Comparison of ENCODE assay signal across 8 cellular contexts in genomic region chr11:65474851-65475250, GRCh38. TPM values are rescaled to one million over a fixed set of nuclear protein-coding genes. Genes with fewer than 3 reads are reported as not detected.
DNase-seq lines count a peak whose midpoint lies in the region; ATAC-seq and TF ChIP-seq lines count a peak whose summit lies in the region.
"Not testable (repeated sequence)": the region's sequence is repeated elsewhere in the genome, so short reads cannot be mapped to it uniquely, and the experiment has no call there.

No MANE protein-coding gene starts in this region.

- ATAC-seq in CD4-positive, alpha-beta T cell (ENCODE audit: poor library complexity); T-cell (replicated peaks in 1 of 4): not testable (repeated sequence)
- ATAC-seq in left colon: peak; percentile 17

- not testable (repeated sequence) for TF ChIP-seq EP300 in transverse colon (IDR thresholded peaks at IDR 0.05; ENCODE audit: low read depth)

- H3K27me3 Mint-ChIP-seq in CD4-positive, alpha-beta T cell; T-cell; activated T-helper 2 cell treated with anti-CD3 and anti-CD28 coated beads, Interferon-gamma antibody, Interleukin-2, Interleukin-4, amounts not matched to agents 10 μg/mL and 5 μg/mL and 100 μg/mL, durations not matched to agents 14 hours and 24 hours and 36 hours (ENCODE audit: low read depth); osteocyte (ENCODE audit: unreplicated experiment): not testable (repeated sequence)

- H3K4me3 ChIP-seq in esophagus (ENCODE audit: low read depth in 1 of 2, low read length in 2 of 2); transverse colon: not testable (repeated sequence)

- peak overlapping the region; percentile 83 for H3K4me3 Mint-ChIP-seq in CD4-positive, alpha-beta T cell
- H3K4me3 Mint-ChIP-seq in T-cell: peak overlapping the region in 1 of 3 donors; percentile 28
- H3K4me3 Mint-ChIP-seq in activated T-helper 2 cell treated with anti-CD3 and anti-CD28 coated beads, Interferon-gamma antibody, Interleukin-2, Interleukin-4, amounts not matched to agents 10 μg/mL and 5 μg/mL and 100 μg/mL, durations not matched to agents 14 hours and 24 hours and 36 hours (ENCODE audit: low read depth): peak overlapping the region; percentile 39
- H3K4me3 Mint-ChIP-seq in osteocyte (ENCODE audit: unreplicated experiment): not testable (repeated sequence)

- H3K36me3 Mint-ChIP-seq in CD4-positive, alpha-beta T cell (ENCODE audit: low read depth); T-cell; activated T-helper 2 cell treated with anti-CD3 and anti-CD28 coated beads, Interferon-gamma antibody, Interleukin-2, Interleukin-4, amounts not matched to agents 10 μg/mL and 5 μg/mL and 100 μg/mL, durations not matched to agents 14 hours and 24 hours and 36 hours (ENCODE audit: low read depth); osteocyte (ENCODE audit: unreplicated experiment): not testable (repeated sequence)

- WGBS in esophagus, 2 donors: 70 to 82% methylated on average over 3 of the region's 3 CpGs
- 79 to 80% methylated on average over 1 to 3 of the region's 3 CpGs for WGBS in transverse colon (ENCODE audit: low coverage in 1 of 2), 2 donors

- TF ChIP-seq CTCF in CD4-positive, alpha-beta T cell (IDR thresholded peaks at IDR 0.05); osteocyte (IDR thresholded peaks at IDR 0.05); transverse colon (IDR thresholded peaks at IDR 0.05): not testable (repeated sequence)

- H3K4me1 ChIP-seq in esophagus (ENCODE audit: control insufficient read depth in 2 of 2, insufficient read depth in 2 of 2, low read length in 1 of 2): peaks cover 0 to 20% of the 10 kb centered on the region in 2 donors
- H3K4me1 ChIP-seq in transverse colon: peaks cover 38 to 72% (median 60%) of the 10 kb centered on the region in 4 donors

- H3K27ac ChIP-seq in CD4-positive, alpha-beta T cell (ENCODE audit: low read depth, low read length): peak overlapping the region; percentile 1
- H3K27ac ChIP-seq in esophagus (ENCODE audit: low read depth in 2 of 2, low read length in 1 of 2) (peak overlapping the region; percentile 61 to 69), transverse colon (peak overlapping the region; percentile 96 to 100 (median 98))

- H3K27ac Mint-ChIP-seq in CD4-positive, alpha-beta T cell: peak overlapping the region; percentile 99
- H3K27ac Mint-ChIP-seq in T-cell (peak overlapping the region; percentile 43 to 58), osteocyte (ENCODE audit: unreplicated experiment) (peak overlapping the region; percentile 38)
- peak overlapping the region; percentile 55 for H3K27ac Mint-ChIP-seq in activated T-helper 2 cell treated with anti-CD3 and anti-CD28 coated beads, Interferon-gamma antibody, Interleukin-2, Interleukin-4, amounts not matched to agents 10 μg/mL and 5 μg/mL and 100 μg/mL, durations not matched to agents 14 hours and 24 hours and 36 hours

- H3K36me3 ChIP-seq in esophagus (ENCODE audit: control insufficient read depth in 2 of 2, insufficient read depth in 2 of 2, low read length in 1 of 2); transverse colon: not testable (repeated sequence)

- not testable (repeated sequence) for DNase-seq in CD4-positive, alpha-beta T cell; T-cell; activated T-helper 2 cell treated with anti-CD3 and anti-CD28 coated beads, Interferon-gamma antibody, Interleukin-2, Interleukin-4, amounts not matched to agents 10 μg/mL and 5 μg/mL and 100 μg/mL, durations not matched to agents 14 hours and 24 hours and 36 hours (ENCODE audit: low spot score); osteocyte (ENCODE audit: extremely low spot score, unreplicated experiment)
- DNase-seq in NCI-H69 (lab: John Stamatoyannopoulos, UW) (peak; percentile 83), left colon (peak; percentile 48 to 69), transverse colon (peak; percentile 68)

- H3K27me3 ChIP-seq in CD4-positive, alpha-beta T cell (ENCODE audit: control insufficient read depth, insufficient read depth, low read length); esophagus (ENCODE audit: control insufficient read depth in 1 of 2, insufficient read depth in 2 of 2, low read length in 2 of 2); transverse colon: not testable (repeated sequence)

- intact Hi-C loops in CD4-positive, alpha-beta T cell (cut with DNase I, micrococcal nuclease): loop anchor here in 1 of 2 experiments (5.0 kb wide), 1 partner anchor 32 kb away; no protein-coding TSS in a partner anchor
- intact Hi-C loops in activated T-helper 2 cell treated with anti-CD3 and anti-CD28 coated beads, Interferon-gamma antibody, Interleukin-2, Interleukin-4, amounts not matched to agents 10 μg/mL and 5 μg/mL and 100 μg/mL, durations not matched to agents 14 hours and 24 hours and 36 hours (cut with micrococcal nuclease): not testable (repeated sequence)
- intact Hi-C loops in left colon (cut with DNase I, micrococcal nuclease) (loop anchor here in 1 of 2 donors (5.0 kb wide), 1 partner anchor 32 kb away; no protein-coding TSS in a partner anchor), transverse colon (cut with DNase I; ENCODE audit: low total_unique reads) (loop anchor here (5.0 kb wide), 1 partner anchor 32 kb away; no protein-coding TSS in a partner anchor)

- H3K4me1 Mint-ChIP-seq in CD4-positive, alpha-beta T cell (ENCODE audit: low read depth): peaks cover 27% of the 10 kb centered on the region
- peaks cover 29 to 48% (median 32%) of the 10 kb centered on the region in 3 donors for H3K4me1 Mint-ChIP-seq in T-cell
- H3K4me1 Mint-ChIP-seq in activated T-helper 2 cell treated with anti-CD3 and anti-CD28 coated beads, Interferon-gamma antibody, Interleukin-2, Interleukin-4, amounts not matched to agents 10 μg/mL and 5 μg/mL and 100 μg/mL, durations not matched to agents 14 hours and 24 hours and 36 hours (ENCODE audit: low read depth): peaks cover 17% of the 10 kb centered on the region
- H3K4me1 Mint-ChIP-seq in osteocyte (ENCODE audit: unreplicated experiment): peaks cover 54% of the 10 kb centered on the region

- POLR2A ChIA-PET in CD4-positive, alpha-beta T cell (lab: Charles Lee): interaction anchor here (0.6 to 18.1 kb wide), 3 partner anchors 28 to 144 kb away, joined by 3 to 968 read pairs (median 110); partner anchors contain the start of genes MALAT1 and NEAT1
- POLR2A ChIA-PET in T-cell (lab: Charles Lee): interaction anchor here (0.7 to 6.3 kb wide), 2 partner anchors 10 to 24 kb away, joined by 5 to 58 read pairs; partner anchors contain the start of gene MALAT1 (in 1 of the 2)

- TF ChIP-seq POLR2A in transverse colon (IDR thresholded peaks at IDR 0.05): not testable (repeated sequence)

- H3K9me3 Mint-ChIP-seq in CD4-positive, alpha-beta T cell; T-cell; activated T-helper 2 cell treated with anti-CD3 and anti-CD28 coated beads, Interferon-gamma antibody, Interleukin-2, Interleukin-4, amounts not matched to agents 10 μg/mL and 5 μg/mL and 100 μg/mL, durations not matched to agents 14 hours and 24 hours and 36 hours; osteocyte (ENCODE audit: unreplicated experiment): not testable (repeated sequence)

- in situ Hi-C loops in transverse colon (cut with MboI; ENCODE audit: low pct_ligation_motif_present in 1 of 4, low pct_unique_long_range_greater_than_20kb in 1 of 4, low sequenced_read_pairs in 3 of 4): loop anchor here in 1 of 4 donors (5.0 kb wide), 1 partner anchor 32 kb away; no protein-coding TSS in a partner anchor

- H3K9me3 ChIP-seq in CD4-positive, alpha-beta T cell (ENCODE audit: control insufficient read depth, low read length); esophagus (ENCODE audit: control insufficient read depth in 2 of 2, insufficient read depth in 1 of 2, low read depth in 1 of 2, low read length in 1 of 2); transverse colon: not testable (repeated sequence)

- CTCF ChIA-PET in CD4-positive, alpha-beta T cell (lab: Charles Lee): interaction anchor here (0.9 kb wide), 1 partner anchor 93 kb away, joined by 3 read pairs; the partner anchor contains the start of gene SLC25A45
- CTCF ChIA-PET in T-cell (lab: Charles Lee): not testable (repeated sequence)

RNA-seq across cellular contexts. Expression of gene MALAT1, which starts 24.0 kb away (rescaled TPM):
- total RNA-seq in CD4-positive, alpha-beta T cell: over 10,000 TPM; 31,509 to 32,316 TPM
- total RNA-seq in T-cell (over 10,000 TPM; 21,382 to 33,585 (median 22,045) TPM), left colon (1,000 to 10,000 TPM; 7,483 to 9,013 TPM), osteocyte (11,843 and 16,538 TPM in 2 replicates), transverse colon (over 10,000 TPM; 17,948 to 48,028 (median 23,406) TPM)
- 4,338 and 4,347 TPM in 2 replicates for total RNA-seq in activated T-helper 2 cell treated with anti-CD3 and anti-CD28 coated beads, Interferon-gamma antibody, Interleukin-2, Interleukin-4, amounts not matched to agents 10 μg/mL and 5 μg/mL and 100 μg/mL, durations not matched to agents 14 hours and 24 hours and 36 hours
- 1,000 to 10,000 TPM in 1 of 2 donors, 10 to 100 TPM in 1; 94.9 to 1,950 TPM for polyA plus RNA-seq in esophagus

RNA-seq across cellular contexts. Expression of gene SCYL1, which starts 50.0 kb away (rescaled TPM):
- 10 to 100 TPM; 57.4 to 60.7 TPM for total RNA-seq in CD4-positive, alpha-beta T cell
- total RNA-seq in T-cell (10 to 100 TPM; 66.4 to 96.8 (median 76.8) TPM), left colon (10 to 100 TPM; 58.4 to 70.8 TPM), osteocyte (103 and 104 TPM in 2 replicates), transverse colon (10 to 100 TPM; 41.0 to 78.4 (median 69.2) TPM)
- 94.4 and 95.8 TPM in 2 replicates for total RNA-seq in activated T-helper 2 cell treated with anti-CD3 and anti-CD28 coated beads, Interferon-gamma antibody, Interleukin-2, Interleukin-4, amounts not matched to agents 10 μg/mL and 5 μg/mL and 100 μg/mL, durations not matched to agents 14 hours and 24 hours and 36 hours
- 10 to 100 TPM; 41.8 to 52.4 TPM for polyA plus RNA-seq in esophagus

RNA-seq across cellular contexts. Expression of gene NEAT1, which starts 52.3 kb away (rescaled TPM):
- 100 to 1,000 TPM; 221 to 223 TPM for total RNA-seq in CD4-positive, alpha-beta T cell
- total RNA-seq in T-cell: 1,000 to 10,000 TPM in 1 of 5 donors, 100 to 1,000 TPM in 4; 368 to 1,017 (median 906) TPM
- 422 and 430 TPM in 2 replicates for total RNA-seq in activated T-helper 2 cell treated with anti-CD3 and anti-CD28 coated beads, Interferon-gamma antibody, Interleukin-2, Interleukin-4, amounts not matched to agents 10 μg/mL and 5 μg/mL and 100 μg/mL, durations not matched to agents 14 hours and 24 hours and 36 hours
- polyA plus RNA-seq in esophagus: 1,000 to 10,000 TPM in 1 of 2 donors, 100 to 1,000 TPM in 1; 536 to 1,203 TPM
- total RNA-seq in left colon: 1,000 to 10,000 TPM in 1 of 2 donors, 100 to 1,000 TPM in 1; 818 to 1,135 TPM
- total RNA-seq in osteocyte: 300 and 534 TPM in 2 replicates
- 100 to 1,000 TPM; 370 to 782 (median 680) TPM for total RNA-seq in transverse colon

Comparison
In these comparisons a context has a peak if more than half of its experiments do, and no peak if none do; other contexts are left out.
1. H3K27ac ChIP-seq: peak in every context shown above with its lines; median percentile 98 in transverse colon; 65 in esophagus; 1 in CD4-positive, alpha-beta T cell.
2. H3K27ac Mint-ChIP-seq: peak in every context shown above with its lines; median percentile 99 in CD4-positive, alpha-beta T cell; 55 in activated T-helper 2 cell treated with anti-CD3 and anti-CD28 coated beads, Interferon-gamma antibody, Interleukin-2, Interleukin-4, amounts not matched to agents 10 μg/mL and 5 μg/mL and 100 μg/mL, durations not matched to agents 14 hours and 24 hours and 36 hours; 50 in T-cell; 38 in osteocyte.